Comparison of ENCODE assay signal across 22 cellular contexts in the genomic region with DNA sequence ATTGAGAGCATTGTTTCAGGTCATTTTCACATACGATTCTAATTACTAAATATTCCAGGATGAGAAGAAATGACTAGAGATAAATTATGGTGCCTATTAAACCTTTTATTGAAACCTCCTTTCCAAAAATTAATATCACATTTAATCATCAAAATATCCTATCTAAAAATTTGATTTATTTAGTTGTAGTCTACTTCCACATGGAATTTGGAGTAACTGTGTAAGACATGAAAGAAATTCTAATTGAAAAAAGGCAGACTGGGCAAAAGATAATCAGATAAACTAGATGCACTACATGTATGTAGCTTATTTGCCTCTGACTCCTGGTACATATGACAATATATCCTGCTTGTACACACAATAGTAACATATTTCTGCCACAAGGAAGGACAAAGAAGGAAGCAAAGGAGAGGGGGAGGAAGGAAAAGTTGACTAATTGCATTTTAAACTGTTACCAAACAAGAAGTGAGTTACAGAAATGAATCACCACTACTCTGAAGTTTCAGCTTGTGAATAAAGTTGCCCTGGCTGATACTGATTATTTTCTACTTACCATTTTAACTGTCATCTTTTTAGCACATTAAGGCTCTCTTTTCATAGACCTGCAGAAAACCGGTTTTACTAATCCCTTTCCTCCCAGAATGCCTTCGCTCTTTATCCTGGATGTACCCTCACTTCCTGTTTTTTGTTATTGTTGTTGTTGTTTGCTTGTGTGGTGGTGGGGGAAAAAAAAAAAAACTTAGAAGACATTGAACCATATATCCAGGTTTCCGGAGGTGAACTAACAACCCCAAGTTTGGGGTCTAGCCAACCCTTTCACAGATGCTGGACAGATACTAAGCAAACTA. TPM values are rescaled to one million over a fixed set of nuclear protein-coding genes. Genes with fewer than 3 reads are reported as not detected.
DNase-seq lines count a peak whose midpoint lies in the region; ATAC-seq and TF ChIP-seq lines count a peak whose summit lies in the region.
"Had no signal": no experiment of that assay in that cellular context is flagged by ENCODE, and none has a peak within 500 bp of the region (broad histone marks: within the 10 kb centered on the region; RNA-seq: fewer than 3 reads in every experiment).

No MANE protein-coding gene starts in this region.

- peak overlapping the region; percentile 38; the same call in 1 of the 2 replicates for H3K9ac ChIP-seq in HUES64 (ENCODE audit: low read depth, low read length)
- H3K9ac ChIP-seq in neuronal stem cell (ENCODE audit: low read depth, low read length, poor library complexity) = no peak overlapping the region

- peaks cover 76% of the 10 kb centered on the region for H3K4me1 ChIP-seq in HUES64 (ENCODE audit: insufficient read depth, low read length)
- H3K4me1 ChIP-seq in RWPE2 (ENCODE audit: insufficient read depth, poor library complexity, severe bottlenecking) = no peaks in the 10 kb centered on the region
- peaks cover 4 to 11% of the 10 kb centered on the region in 2 donors for H3K4me1 ChIP-seq in neuronal stem cell (ENCODE audit: control insufficient read depth in 2 of 2, insufficient read depth in 1 of 2, low read depth in 1 of 2, low read length in 2 of 2)
- H3K4me1 ChIP-seq: upper lobe of right lung had no signal

- no peaks in the 10 kb centered on the region for H3K27me3 ChIP-seq in HUES64 (ENCODE audit: insufficient read depth, low read length)
- no peaks in the 10 kb centered on the region for H3K27me3 ChIP-seq in RWPE2 (ENCODE audit: insufficient read depth, poor library complexity, severe bottlenecking)
- H3K27me3 ChIP-seq in neuronal stem cell (ENCODE audit: control insufficient read depth in 3 of 3, insufficient read depth in 3 of 3, low read depth in 1 of 3, low read length in 3 of 3) = no peaks in the 10 kb centered on the region
- H3K27me3 ChIP-seq in CD4-positive, alpha-beta T cell (ENCODE audit: control insufficient read depth, insufficient read depth, low read length) = no peaks in the 10 kb centered on the region
- H3K27me3 ChIP-seq: BE2C, ovary, upper lobe of right lung had no signal

- H3K4me1 Mint-ChIP-seq in CD4-positive, alpha-beta T cell (ENCODE audit: low read depth) = no peaks in the 10 kb centered on the region
- H3K4me1 Mint-ChIP-seq: stimulated activated effector memory CD8-positive, alpha-beta T cell treated with anti-CD3 and anti-CD28 coated beads, Interleukin-12 subunit alpha, Interleukin-12 subunit beta, amount 100 ng/mL, for 72 hours had no signal

- no peak overlapping the region for H2BK12ac ChIP-seq in neuronal stem cell (ENCODE audit: low read length)

- H3K4ac ChIP-seq in neuronal stem cell (ENCODE audit: low read length) = no peak overlapping the region

- no peak overlapping the region for H3K4me3 Mint-ChIP-seq in CD4-positive, alpha-beta T cell
- H3K4me3 Mint-ChIP-seq: stimulated activated effector memory CD8-positive, alpha-beta T cell treated with anti-CD3 and anti-CD28 coated beads, Interleukin-12 subunit alpha, Interleukin-12 subunit beta, amount 100 ng/mL, for 72 hours had no signal

- H2AFZ ChIP-seq in neuronal stem cell (ENCODE audit: low read length) = peak overlapping the region; percentile 3
- H2AFZ ChIP-seq: PC-9 had no signal

- no peak overlapping the region for H4K8ac ChIP-seq in neuronal stem cell (ENCODE audit: low read depth, low read length)

- CTCF ChIA-PET in CD4-positive, alpha-beta T cell (lab: Charles Lee) = no interaction called here

- H3K23ac ChIP-seq in neuronal stem cell (ENCODE audit: low read depth, low read length, poor library complexity) = no peak overlapping the region

- no peak overlapping the region for H3K4me2 ChIP-seq in neuronal stem cell (ENCODE audit: insufficient read depth, low read length, poor library complexity, severe bottlenecking)
- H3K4me2 ChIP-seq: PC-9 had no signal

- H3K9me3 Mint-ChIP-seq in CD4-positive, alpha-beta T cell = peaks cover 9% of the 10 kb centered on the region

- no peak overlapping the region for H3K27ac Mint-ChIP-seq in CD4-positive, alpha-beta T cell
- H3K27ac Mint-ChIP-seq: stimulated activated effector memory CD8-positive, alpha-beta T cell treated with anti-CD3 and anti-CD28 coated beads, Interleukin-12 subunit alpha, Interleukin-12 subunit beta, amount 100 ng/mL, for 72 hours had no signal

- H3K79me1 ChIP-seq in neuronal stem cell (ENCODE audit: low read depth, low read length) = no peaks in the 10 kb centered on the region

- no peak overlapping the region for H2AK5ac ChIP-seq in neuronal stem cell (ENCODE audit: low read depth, low read length)

- H3K27ac ChIP-seq in HUES64 (ENCODE audit: low read depth, low read length) (peak overlapping the region; percentile 84), RWPE2 (ENCODE audit: poor library complexity, severe bottlenecking) (no peak overlapping the region), neuronal stem cell (replicated peaks; ENCODE audit: low read length) (no peak overlapping the region)
- H3K27ac ChIP-seq in CD4-positive, alpha-beta T cell (ENCODE audit: low read depth, low read length) = no peak overlapping the region
- H3K27ac ChIP-seq: dorsolateral prefrontal cortex, ovary, PC-9, skin epidermis, upper lobe of right lung, VCaP had no signal

- no peak overlapping the region for H2BK120ac ChIP-seq in neuronal stem cell (ENCODE audit: low read depth, low read length)

- H3K9me3 ChIP-seq in HUES64 (ENCODE audit: insufficient read depth, low read depth, low read length) (no peaks in the 10 kb centered on the region), RWPE2 (ENCODE audit: severe bottlenecking) (no peaks in the 10 kb centered on the region), neuronal stem cell (replicated peaks in 1 of 2; ENCODE audit: control insufficient read depth in 2 of 2, insufficient read depth in 1 of 2, low read depth in 1 of 2, low read length in 2 of 2) (no peaks in the 10 kb centered on the region)
- no peaks in the 10 kb centered on the region for H3K9me3 ChIP-seq in CD4-positive, alpha-beta T cell (ENCODE audit: control insufficient read depth, low read length)
- H3K9me3 ChIP-seq: BE2C, ovary, upper lobe of right lung had no signal

- POLR2A ChIA-PET in CD4-positive, alpha-beta T cell (lab: Charles Lee) = no interaction called here

- no peak overlapping the region for H3K18ac ChIP-seq in neuronal stem cell (ENCODE audit: low read length)

- no peak overlapping the region for H3K14ac ChIP-seq in neuronal stem cell (ENCODE audit: low read length)

- intact Hi-C loops in CD4-positive, alpha-beta T cell (cut with DNase I, micrococcal nuclease) = no loop called here

- ATAC-seq in RWPE2 (ENCODE audit: low read depth) (peak; percentile 40; the same call in 1 of the 3 replicates), GM21526 (IDR thresholded peaks at IDR 0.05; ENCODE audit: low FRiP score, unreplicated experiment) (no peak), GM19035 (IDR thresholded peaks at IDR 0.05; ENCODE audit: unreplicated experiment) (no peak)
- ATAC-seq in CD4-positive, alpha-beta T cell (ENCODE audit: poor library complexity) = no peak
- ATAC-seq: stimulated activated effector memory CD8-positive, alpha-beta T cell treated with anti-CD3 and anti-CD28 coated beads, Interleukin-12 subunit alpha, Interleukin-12 subunit beta, amount 100 ng/mL, for 72 hours; upper lobe of right lung had no signal

- DNase-seq in RWPE2 (ENCODE audit: low spot score) = no peak
- peak; percentile 78 for DNase-seq in epithelial cell of esophagus (ENCODE audit: low read depth)
- DNase-seq in neuronal stem cell (ENCODE audit: low spot score) = no peak
- DNase-seq in CD4-positive, alpha-beta T cell = no peak
- DNase-seq: activated effector memory CD4-positive, alpha-beta T cell treated with Interleukin-2 at 50 U/mL for 16 hours; BE2C; DMS153; dorsolateral prefrontal cortex; KBM-7; NCI-H1436 treated with DMSO at 0.1 percent for 48 hours; NCI-H510A; ovary; PC-9; SW 1271; upper lobe of right lung had no signal

- H3K4me3 ChIP-seq in HUES64 (ENCODE audit: low read length) (no peak overlapping the region), RWPE2 (ENCODE audit: severe bottlenecking) (no peak overlapping the region), epithelial cell of esophagus (ENCODE audit: low read length) (no peak overlapping the region), neuronal stem cell (ENCODE audit: low read length in 2 of 2) (no peak overlapping the region)
- H3K4me3 ChIP-seq: dorsolateral prefrontal cortex, ovary, PC-9, skin epidermis, upper lobe of right lung had no signal

- H4K91ac ChIP-seq in neuronal stem cell (ENCODE audit: low read depth, low read length, poor library complexity) = no peak overlapping the region

- TF ChIP-seq CTCF in RWPE2 (IDR thresholded peaks at IDR 0.05; ENCODE audit: poor library complexity, severe bottlenecking) (no peak), epithelial cell of esophagus (IDR thresholded peaks at IDR 0.05; ENCODE audit: insufficient read depth, low read depth, low read length, missing control alignments) (no peak)
- TF ChIP-seq CTCF in CD4-positive, alpha-beta T cell (IDR thresholded peaks at IDR 0.05) = no peak

- no peaks in the 10 kb centered on the region for H3K27me3 Mint-ChIP-seq in CD4-positive, alpha-beta T cell

- H3K36me3 ChIP-seq in HUES64 (ENCODE audit: insufficient read depth, low read length) (no peaks in the 10 kb centered on the region), RWPE2 (ENCODE audit: low read depth) (no peaks in the 10 kb centered on the region), neuronal stem cell (replicated peaks in 1 of 2; ENCODE audit: control insufficient read depth in 2 of 2, insufficient read depth in 2 of 2, low read length in 2 of 2) (no peaks in the 10 kb centered on the region)
- H3K36me3 ChIP-seq: BE2C, ovary, upper lobe of right lung had no signal

- H2BK15ac ChIP-seq in neuronal stem cell (ENCODE audit: low read length) = no peak overlapping the region

- no peak overlapping the region for H2BK5ac ChIP-seq in neuronal stem cell (ENCODE audit: low read length)

- no peaks in the 10 kb centered on the region for H3K36me3 Mint-ChIP-seq in CD4-positive, alpha-beta T cell (ENCODE audit: low read depth)
- H3K36me3 Mint-ChIP-seq: stimulated activated effector memory CD8-positive, alpha-beta T cell treated with anti-CD3 and anti-CD28 coated beads, Interleukin-12 subunit alpha, Interleukin-12 subunit beta, amount 100 ng/mL, for 72 hours had no signal

- WGBS in HUES64 = 64% methylated on average over 4 of the region's 4 CpGs
- no CpG with 5 or more reads among the region's 4 CpGs for WGBS in neuronal stem cell (ENCODE audit: extremely low coverage in 2 of 2, insufficient read length in 2 of 2, insufficient replicate concordance in 1 of 2), 2 donors

RNA-seq across cellular contexts. Expression of a gene that starts 28.4 kb away (rescaled TPM):
- 4.3 TPM for polyA plus RNA-seq in HUES64 (2013, experiment 1 of 2)
- 5.6 TPM for polyA plus RNA-seq in HUES64 (2013, experiment 2 of 2)
- polyA plus RNA-seq in neuronal stem cell (2013, experiment 1 of 2) = 14.5 TPM
- 15.1 TPM for polyA plus RNA-seq in neuronal stem cell (2013, experiment 2 of 2)
- not detected for total RNA-seq in CD4-positive, alpha-beta T cell
- total RNA-seq: activated CD8-positive, alpha-beta memory T cell treated with anti-CD3 and anti-CD28 coated beads for 36 hours; PC-9 had no signal
